ENCODE assay signal across 4 cellular contexts in the genomic region with DNA sequence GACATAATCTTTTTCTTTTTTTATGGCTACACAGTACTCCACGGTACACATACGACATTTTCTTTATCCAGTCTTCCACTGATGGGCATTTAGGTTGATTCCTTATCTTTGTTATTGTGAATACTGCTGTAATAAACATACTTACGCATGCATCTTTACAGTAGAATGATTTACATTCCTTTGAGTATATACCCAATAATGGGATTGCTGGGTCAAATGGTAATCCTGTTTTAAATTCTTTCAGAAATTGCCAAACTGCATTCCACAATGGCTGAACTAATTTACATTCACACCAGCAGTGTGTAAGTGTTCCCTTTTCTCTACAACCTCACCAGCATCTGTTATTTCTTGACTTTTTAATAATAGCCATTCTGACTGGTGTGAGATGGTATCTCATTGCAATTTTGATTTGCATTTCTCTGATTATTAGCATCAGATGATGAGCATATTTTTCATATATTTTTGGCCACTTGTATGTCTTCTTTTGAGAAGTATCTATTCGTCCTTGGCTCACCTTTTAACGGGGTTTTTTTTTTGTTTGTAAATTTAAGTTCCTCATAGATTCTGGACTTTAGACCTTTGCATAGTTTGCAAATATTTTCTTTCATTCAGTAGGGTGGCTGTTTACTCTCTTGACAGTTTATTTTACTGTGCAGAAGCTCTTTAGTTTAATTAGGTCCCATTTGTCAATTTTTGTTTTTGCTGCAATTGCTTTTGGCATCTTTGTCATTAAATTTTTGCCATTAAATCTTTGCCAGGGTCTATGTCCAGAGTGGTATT. TPM values are rescaled to one million over a fixed set of nuclear protein-coding genes. Genes with fewer than 3 reads are reported as not detected.
"Had no signal": no experiment of that assay in that cellular context is flagged by ENCODE, and none has a peak within 500 bp of the region (broad histone marks: within the 10 kb centered on the region; RNA-seq: fewer than 3 reads in every experiment).

No MANE protein-coding gene starts in this region.

RNA-seq across cellular contexts. Expression of gene SERPIND1, which starts 52.6 kb away (rescaled TPM):
- total RNA-seq: MCF 10A, OCI-LY7, PC-9, Right ventricle myocardium inferior had no signal
